In the genomic region with DNA sequence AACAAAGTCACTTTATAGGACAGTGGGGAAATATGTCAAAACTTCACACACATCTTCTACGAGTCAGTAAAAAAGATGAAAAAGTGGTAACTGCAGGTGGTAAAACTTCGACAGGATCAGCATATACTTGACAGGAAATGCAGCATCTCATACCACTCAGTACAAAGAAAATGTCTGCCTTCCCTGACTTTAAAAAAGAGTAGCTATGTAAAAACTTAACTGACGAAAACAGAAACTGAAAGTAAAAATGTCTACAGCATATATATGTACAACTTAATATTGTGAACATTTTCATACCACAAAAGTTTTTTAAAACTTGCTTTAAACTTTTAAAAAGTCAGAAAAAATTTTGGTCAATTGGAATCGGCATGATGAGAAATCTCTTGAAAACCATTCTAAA, we compare ENCODE assay signal across 8 cellular contexts. TPM values are rescaled to one million over a fixed set of nuclear protein-coding genes. Genes with fewer than 3 reads are reported as not detected.
DNase-seq lines count a peak whose midpoint lies in the region; ATAC-seq and TF ChIP-seq lines count a peak whose summit lies in the region.

No MANE protein-coding gene starts in this region.

- CTCF ChIA-PET in SK-N-SH (lab: Yijun Ruan, JAX): interaction anchor here (1.0 to 4.0 kb wide), 9 partner anchors 8 to 172 kb away, joined by 4 to 22 read pairs (median 6); partner anchors contain the start of gene CYB561D1

- no peak overlapping the region for H2BK120ac ChIP-seq in trophoblast cell (ENCODE audit: insufficient read depth, low read length, poor library complexity)

- intact Hi-C loops in heart left ventricle (cut with DNase I): loop anchor here in 9 of 10 donors (5.0 kb wide), 5 partner anchors 42 to 107 kb away; partner anchors contain the start of genes ATXN7L2 (in 5 of the 9) and SYPL2 (in 1 of the 9)
- intact Hi-C loops in Right ventricle myocardium superior (cut with DNase I): no loop called here
- intact Hi-C loops in esophagus squamous epithelium (cut with DNase I): no loop called here

- H2BK12ac ChIP-seq in trophoblast cell (ENCODE audit: low read length): no peak overlapping the region

- peaks cover 6 to 46% (median 24%) of the 10 kb centered on the region in 12 donors for H3K4me1 ChIP-seq in heart left ventricle
- H3K4me1 ChIP-seq in SK-N-SH (ENCODE audit: control insufficient read depth in 1 of 2, insufficient read depth in 2 of 2, low read depth in 1 of 2, low read length in 1 of 2): peaks cover 4 to 13% of the 10 kb centered on the region in 2 experiments; a peak in 3 of 4 replicates
- H3K4me1 ChIP-seq in esophagus squamous epithelium: peaks cover 10 to 44% (median 27%) of the 10 kb centered on the region in 3 donors
- peaks cover 0 to 2% of the 10 kb centered on the region in 2 experiments for H3K4me1 ChIP-seq in trophoblast cell (ENCODE audit: control insufficient read depth in 1 of 2, insufficient read depth in 2 of 2, low read length in 2 of 2)

- TF ChIP-seq CTCF in heart left ventricle (IDR thresholded peaks at IDR 0.05) (no peak), SK-N-SH (IDR thresholded peaks at IDR 0.05) (no peak), esophagus squamous epithelium (IDR thresholded peaks at IDR 0.05) (no peak)

- no peak overlapping the region for H4K91ac ChIP-seq in trophoblast cell (ENCODE audit: low read depth, low read length)

- H3K9me3 ChIP-seq in heart left ventricle (no peaks in the 10 kb centered on the region), SK-N-SH (no peaks in the 10 kb centered on the region), esophagus squamous epithelium (no peaks in the 10 kb centered on the region), trophoblast cell (ENCODE audit: insufficient read depth, low read depth, low read length) (no peaks in the 10 kb centered on the region)

- no peak overlapping the region for H2AFZ ChIP-seq in SK-N-SH (ENCODE audit: low read depth)
- no peak overlapping the region for H2AFZ ChIP-seq in trophoblast cell (ENCODE audit: insufficient read depth, low read length, poor library complexity)

- H3K4me2 ChIP-seq in SK-N-SH (peak overlapping the region; percentile 86), trophoblast cell (ENCODE audit: low read length) (peak overlapping the region; percentile 66)

- H3K14ac ChIP-seq in trophoblast cell (ENCODE audit: low read length): no peak overlapping the region

- no peak for TF ChIP-seq RAD21 in SK-N-SH (IDR thresholded peaks at IDR 0.05; ENCODE audit: low read length)

- no peak overlapping the region for H3K23ac ChIP-seq in trophoblast cell (ENCODE audit: low read length)

- no peak overlapping the region for H2BK5ac ChIP-seq in trophoblast cell (ENCODE audit: low read depth, low read length, poor library complexity)

- TF ChIP-seq POLR2A in heart left ventricle (IDR thresholded peaks at IDR 0.05): no peak
- TF ChIP-seq POLR2A in esophagus squamous epithelium (IDR thresholded peaks at IDR 0.05): no peak

- DNase-seq in heart left ventricle (no peak), Right ventricle myocardium superior (no peak), SK-N-SH (no peak), esophagus squamous epithelium (lab: John Stamatoyannopoulos, UW) (no peak), trophoblast cell (peak in 1 of 2 donors; percentile 52), HK-2 (ENCODE audit: unreplicated experiment) (no peak), NCI-H524 treated with DMSO at 0.1 percent for 48 hours (lab: John Stamatoyannopoulos, UW) (no peak)
- DNase-seq in stimulated activated CD8-positive, alpha-beta memory T cell treated with anti-CD3 and anti-CD28 coated beads, Interleukin-4, amount 100 ng/mL, for 48 hours: no peak

- no peak for TF ChIP-seq EP300 in SK-N-SH (IDR thresholded peaks at IDR 0.05; ENCODE audit: borderline replicate concordance in 1 of 2, low read depth in 1 of 2, low read length in 1 of 2)

- H3K27me3 ChIP-seq in heart left ventricle (no peaks in the 10 kb centered on the region), SK-N-SH (ENCODE audit: insufficient read depth) (no peaks in the 10 kb centered on the region), esophagus squamous epithelium (no peaks in the 10 kb centered on the region), trophoblast cell (ENCODE audit: insufficient read depth, low read length) (no peaks in the 10 kb centered on the region)

- no peak overlapping the region for H2AK5ac ChIP-seq in trophoblast cell (ENCODE audit: low read length)

- no peak overlapping the region for H3K4ac ChIP-seq in trophoblast cell (ENCODE audit: low read depth, low read length)

- H3K9ac ChIP-seq in SK-N-SH: peak overlapping the region; percentile 78
- H3K9ac ChIP-seq in trophoblast cell (ENCODE audit: low read length): peak overlapping the region; percentile 62

- no peak overlapping the region for H4K8ac ChIP-seq in trophoblast cell (ENCODE audit: low read depth, low read length)

- peaks cover 67% of the 10 kb centered on the region for H3K79me2 ChIP-seq in SK-N-SH (ENCODE audit: insufficient read depth)
- H3K79me2 ChIP-seq in trophoblast cell (ENCODE audit: control insufficient read depth, insufficient read depth, low read length, poor library complexity): peaks cover 6% of the 10 kb centered on the region

- POLR2A ChIA-PET in SK-N-SH (lab: Yijun Ruan, JAX): no interaction called here

- peaks cover 0 to 18% (median 12%) of the 10 kb centered on the region in 9 donors for H3K36me3 ChIP-seq in heart left ventricle
- H3K36me3 ChIP-seq in SK-N-SH (replicated peaks in 1 of 2; ENCODE audit: control insufficient read depth in 1 of 2, insufficient read depth in 2 of 2, low read length in 1 of 2): peaks cover 8 to 10% of the 10 kb centered on the region in 2 experiments
- peaks cover 0 to 20% (median 7%) of the 10 kb centered on the region in 3 donors for H3K36me3 ChIP-seq in esophagus squamous epithelium
- peaks cover 7% of the 10 kb centered on the region in 2 experiments for H3K36me3 ChIP-seq in trophoblast cell (ENCODE audit: control insufficient read depth in 1 of 2, insufficient read depth in 2 of 2, low read length in 2 of 2)

- H3K18ac ChIP-seq in trophoblast cell (ENCODE audit: low read length): no peak overlapping the region

- no peaks in the 10 kb centered on the region for H3K9me2 ChIP-seq in SK-N-SH

- H3K79me1 ChIP-seq in trophoblast cell (ENCODE audit: low read length): peaks cover 3% of the 10 kb centered on the region

- H3K4me3 ChIP-seq in heart left ventricle (peak overlapping the region; percentile 63 to 96 (median 91)), SK-N-SH (ENCODE audit: low read depth in 2 of 2, low read length in 1 of 2) (peak overlapping the region; percentile 83 to 92), esophagus squamous epithelium (peak overlapping the region; percentile 77 to 89 (median 82)), trophoblast cell (ENCODE audit: low read depth, low read length) (peak overlapping the region; percentile 97)

- H3F3A ChIP-seq in SK-N-SH (replicated peaks; ENCODE audit: insufficient read depth): peaks cover 14% of the 10 kb centered on the region

- WGBS in heart left ventricle, 4 donors: 6 to 11% (median 9%) methylated on average over 4 of the region's 4 CpGs
- 4% methylated on average over 4 of the region's 4 CpGs for WGBS in SK-N-SH (ENCODE audit: low lambda C conversion rate)
- WGBS in esophagus squamous epithelium, 2 donors: 2 to 6% methylated on average over 4 of the region's 4 CpGs
- WGBS in trophoblast cell (ENCODE audit: extremely low coverage, insufficient coverage, insufficient read length): no CpG with 5 or more reads among the region's 4 CpGs

- H3K27ac ChIP-seq in heart left ventricle (peak overlapping the region in 9 of 12 donors; percentile 77 to 92 (median 83)), SK-N-SH (ENCODE audit: low read depth in 2 of 2, low read length in 1 of 2) (peak overlapping the region; percentile 57 to 90; a peak in 3 of 4 replicates), esophagus squamous epithelium (peak overlapping the region; percentile 87 to 94 (median 91)), trophoblast cell (ENCODE audit: low read depth, low read length) (no peak overlapping the region)

- H4K12ac ChIP-seq in trophoblast cell (ENCODE audit: low read depth, low read length): no peak overlapping the region

- ATAC-seq in heart left ventricle: no peak
- no peak for ATAC-seq in Right ventricle myocardium superior (ENCODE audit: poor library complexity)

- H4K20me1 ChIP-seq in SK-N-SH (ENCODE audit: insufficient read depth): peaks cover 30% of the 10 kb centered on the region

TF ChIP-seq in SK-N-SH, 30 proteins besides CTCF, POLR2A, EP300 and RAD21 (continues in another document):
- no peak for TF ChIP-seq TCF12 (IDR thresholded peaks at IDR 0.05)
- no peak for TF ChIP-seq POLR2AphosphoS5 (IDR thresholded peaks at IDR 0.05; ENCODE audit: low read depth, low read length)

RNA-seq across cellular contexts. Expression of gene PSMA5, which starts 0.9 kb away (rescaled TPM):
- total RNA-seq in heart left ventricle (10 to 100 TPM; 24.3 to 74.9 (median 61.0) TPM), Right ventricle myocardium superior (56.8 TPM), esophagus squamous epithelium (10 to 100 TPM; 31.5 to 57.7 (median 46.8) TPM)
- polyA plus RNA-seq in heart left ventricle (10 to 100 TPM; 31.5 to 94.7 TPM), SK-N-SH (2012; rRNA removed) (118 and 139 TPM in 2 replicates)
- polyA plus RNA-seq in SK-N-SH (2012; cell fraction: cytosol; rRNA removed): 136 and 148 TPM in 2 replicates
- polyA plus RNA-seq in SK-N-SH (2012; cell fraction: nucleus; rRNA removed): 47.4 and 81.0 TPM in 2 replicates
- 72.9 and 74.4 TPM in 2 replicates for polyA plus RNA-seq in trophoblast cell (2013)

RNA-seq across cellular contexts. Expression of gene SORT1, which starts 27.7 kb away (rescaled TPM):
- total RNA-seq in heart left ventricle (100 to 1,000 TPM in 7 of 9 donors, 10 to 100 TPM in 2; 75.5 to 346 (median 165) TPM), Right ventricle myocardium superior (127 TPM), esophagus squamous epithelium (10 to 100 TPM; 37.0 to 69.6 (median 44.7) TPM)
- polyA plus RNA-seq in heart left ventricle (100 to 1,000 TPM in 1 of 2 donors, 10 to 100 TPM in 1; 36.9 to 133 TPM), SK-N-SH (2012; rRNA removed) (8.5 and 13.7 TPM in 2 replicates)
- polyA plus RNA-seq in SK-N-SH (2012; cell fraction: cytosol; rRNA removed): 11.2 and 12.1 TPM in 2 replicates
- polyA plus RNA-seq in SK-N-SH (2012; cell fraction: nucleus; rRNA removed): 5.4 and 9.9 TPM in 2 replicates
- polyA plus RNA-seq in trophoblast cell (2013): 93.6 and 96.6 TPM in 2 replicates

RNA-seq across cellular contexts. Expression of gene SYPL2, which starts 41.0 kb away (rescaled TPM):
- total RNA-seq in heart left ventricle: 10 to 100 TPM; 11.3 to 39.7 (median 25.4) TPM
- 10 to 100 TPM; 14.7 to 36.3 TPM for polyA plus RNA-seq in heart left ventricle
- 28.9 TPM for total RNA-seq in Right ventricle myocardium superior
- 0.03 and 0.05 TPM in 2 replicates for polyA plus RNA-seq in SK-N-SH (2012; rRNA removed)
- polyA plus RNA-seq in SK-N-SH (2012; cell fraction: cytosol; rRNA removed): 0.01 and 0.05 TPM in 2 replicates
- polyA plus RNA-seq in SK-N-SH (2012; cell fraction: nucleus; rRNA removed): 0.07 and 0.10 TPM in 2 replicates
- under 1 TPM in 3 of 4 donors, not detected in 1; 0.15 to 0.79 (median 0.19) TPM for total RNA-seq in esophagus squamous epithelium
- 0.03 TPM in 2 replicates for polyA plus RNA-seq in trophoblast cell (2013)

RNA-seq across cellular contexts. Expression of gene ATXN7L2, which starts 58.3 kb away (rescaled TPM):
- total RNA-seq in heart left ventricle (1 to 10 TPM; 1.2 to 2.8 (median 2.1) TPM), Right ventricle myocardium superior (2.4 TPM), esophagus squamous epithelium (1 to 10 TPM; 2.1 to 5.9 (median 3.8) TPM)
- polyA plus RNA-seq in heart left ventricle (1 to 10 TPM; 2.0 to 3.8 TPM), SK-N-SH (2012; rRNA removed) (3.9 and 4.0 TPM in 2 replicates)
- polyA plus RNA-seq in SK-N-SH (2012; cell fraction: cytosol; rRNA removed): 1.5 and 2.7 TPM in 2 replicates
- 12.7 and 20.3 TPM in 2 replicates for polyA plus RNA-seq in SK-N-SH (2012; cell fraction: nucleus; rRNA removed)
- polyA plus RNA-seq in trophoblast cell (2013): 4.0 and 4.2 TPM in 2 replicates

Comparison
In these comparisons a context has a peak if more than half of its experiments do, and no peak if none do; other contexts are left out.
1. intact Hi-C loops: an anchor here in heart left ventricle (5.0 kb wide); none called in Right ventricle myocardium superior and esophagus squamous epithelium.
2. RNA of gene SYPL2, which starts 41.0 kb away (total RNA-seq): 28.9 TPM in Right ventricle myocardium superior (single experiment) and 11.3 to 39.7 TPM in heart left ventricle; 0.15 to 0.79 TPM in esophagus squamous epithelium; every median in the first group is over 4 times any median in the second.
3. Peak in every context shown above with its lines, with median percentiles within 50 percentile points of each other: H3K4me3 ChIP-seq.